In genomic region chr6:14016930-14017625, GRCh38 we compare ENCODE assay signal across 34 cellular contexts.
DNase-seq lines count a peak whose midpoint lies in the region; ATAC-seq and TF ChIP-seq lines count a peak whose summit lies in the region.
"Had no signal": no experiment of that assay in that cellular context is flagged by ENCODE, and none has a peak within 500 bp of the region (broad histone marks: within the 10 kb centered on the region; RNA-seq: fewer than 3 reads in every experiment).

No MANE protein-coding gene starts in this region.

- ATAC-seq in IMR-90 (ENCODE audit: low read depth) (peak; percentile 87), left lung (peak; percentile 50), HG02798 (IDR thresholded peaks at IDR 0.05; ENCODE audit: poor library complexity, unreplicated experiment) (no peak)
- ATAC-seq: GM12878; left lobe of liver; right cardiac atrium; stimulated activated effector memory CD8-positive, alpha-beta T cell treated with anti-CD3 and anti-CD28 coated beads, Interleukin-12 subunit alpha, Interleukin-12 subunit beta, amount 100 ng/mL, for 72 hours had no signal

- no peak overlapping the region for H2AFZ ChIP-seq in IMR-90 (replicated peaks; ENCODE audit: low read length, poor library complexity)
- no peak overlapping the region for H2AFZ ChIP-seq in MM.1S (ENCODE audit: low read length)
- no peak overlapping the region for H2AFZ ChIP-seq in osteoblast (ENCODE audit: low read length)
- H2AFZ ChIP-seq: PC-9 had no signal

- H3K79me2 ChIP-seq in MM.1S (ENCODE audit: low read length) (no peaks in the 10 kb centered on the region), osteoblast (ENCODE audit: insufficient read depth, low read length) (no peaks in the 10 kb centered on the region)

- CTCF ChIA-PET in IMR-90 (lab: Yijun Ruan, JAX): interaction anchor here (0.5 to 0.7 kb wide), 2 partner anchors 16 to 50 kb away, joined by 3 read pairs; no protein-coding TSS in a partner anchor

- DNase-seq in IMR-90 (peak; percentile 70), epithelial cell of esophagus (ENCODE audit: low read depth) (peak; percentile 32), left lung (no peak), skeletal muscle cell (ENCODE audit: low read depth) (peak; percentile 17), COLO668 (lab: John Stamatoyannopoulos, UW; ENCODE audit: unreplicated experiment) (no peak), MM.1S (no peak), osteoblast (ENCODE audit: insufficient read length, low spot score, missing footprints) (no peak)
- DNase-seq: activated CD4-positive, alpha-beta T cell treated with anti-CD3 and anti-CD28 coated beads, Interleukin-2, amount 10 ng/mL, durations not matched to agents 24 days and 14 days; activated gamma-delta T cell treated with Interleukin-2 at 50 U/mL for 16 hours; activated T-cell treated with anti-CD3 and anti-CD28 coated beads, Interleukin-2, amount 50 U/mL, for 24 hours; Caco-2; cerebellar nuclear complex; DND-41; H7; immature natural killer cell; naive B cell; NCI-H1105; NCI-H1930; NCI-H524 treated with DMSO at 0.1 percent for 48 hours; NK-92 treated with Interleukin-12 subunit alpha and Interleukin-12 subunit beta, amount 100 ng/mL, for 24 hours; ovary; PC-9; right cardiac atrium; SHP77; stimulated activated CD4-positive, alpha-beta T cell treated with anti-CD3 and anti-CD28 coated beads, Interleukin-4, amount 100 ng/mL, for 24 hours; T1000; trophoblast cell; WERI-Rb-1 had no signal

- no peak overlapping the region for H3K23ac ChIP-seq in IMR-90 (ENCODE audit: low read depth, low read length)

- in situ Hi-C loops in IMR-90 (cut with MboI; ENCODE audit: low sequenced_read_pairs): no loop called here

- H3K14ac ChIP-seq in IMR-90 (replicated peaks; ENCODE audit: low read depth, low read length): peak overlapping the region; percentile 42

- H4K20me1 ChIP-seq in IMR-90 (ENCODE audit: insufficient read depth, low read length) (no peaks in the 10 kb centered on the region), MM.1S (ENCODE audit: insufficient read depth, low read length) (no peaks in the 10 kb centered on the region), osteoblast (ENCODE audit: insufficient read depth, low read length) (no peaks in the 10 kb centered on the region)
- H4K20me1 ChIP-seq: BLaER1 had no signal

- BruUV-seq in IMR-90 (replicated peaks; lab: Mats Ljungman, UMichigan): no TSS peak

- H3K9me1 ChIP-seq in IMR-90 (ENCODE audit: insufficient read depth, low read length): no peaks in the 10 kb centered on the region

- peaks cover 8% of the 10 kb centered on the region for H3K9me3 ChIP-seq in IMR-90 (ENCODE audit: control insufficient read depth, insufficient read depth, low read length)
- H3K9me3 ChIP-seq in left lung: no peaks in the 10 kb centered on the region
- no peaks in the 10 kb centered on the region for H3K9me3 ChIP-seq in MM.1S (replicated peaks; ENCODE audit: insufficient read depth, low read length)
- no peaks in the 10 kb centered on the region for H3K9me3 ChIP-seq in osteoblast (ENCODE audit: low read depth, low read length)

- H2AK5ac ChIP-seq in IMR-90 (ENCODE audit: low read depth, low read length): no peak overlapping the region

- H2BK15ac ChIP-seq in IMR-90 (ENCODE audit: low read depth, low read length): no peak overlapping the region

- no peak overlapping the region for H4K91ac ChIP-seq in IMR-90 (ENCODE audit: insufficient read depth, low read depth, low read length)

- no peaks in the 10 kb centered on the region for H3K36me3 ChIP-seq in IMR-90 (ENCODE audit: control insufficient read depth, insufficient read depth, low read length)
- no peaks in the 10 kb centered on the region for H3K36me3 ChIP-seq in left lung
- H3K36me3 ChIP-seq in MM.1S (replicated peaks; ENCODE audit: insufficient read depth, low read length): no peaks in the 10 kb centered on the region
- no peaks in the 10 kb centered on the region for H3K36me3 ChIP-seq in osteoblast (ENCODE audit: insufficient read depth, low read length)
- H3K36me3 ChIP-seq: BLaER1, ovary, WERI-Rb-1 had no signal

- no peak overlapping the region for H3K56ac ChIP-seq in IMR-90 (ENCODE audit: extremely low read depth, insufficient read depth, low read length)

- H3F3A ChIP-seq in MM.1S (ENCODE audit: insufficient read depth, low read length): no peaks in the 10 kb centered on the region

- peak overlapping the region; percentile 19 for H3K4me2 ChIP-seq in IMR-90 (ENCODE audit: low read depth, low read length)
- no peak overlapping the region for H3K4me2 ChIP-seq in MM.1S (ENCODE audit: low read depth, low read length)
- no peak overlapping the region for H3K4me2 ChIP-seq in osteoblast (ENCODE audit: insufficient read depth, low read length)
- H3K4me2 ChIP-seq: BLaER1, PC-9 had no signal

- TF ChIP-seq RAD21 in IMR-90 (IDR thresholded peaks at IDR 0.05; ENCODE audit: low read length): no peak

- dilution Hi-C loops in IMR-90 (cut with HindIII; ENCODE audit: low sequenced_read_pairs, unreplicated experiment): no loop called here

- TF ChIP-seq POLR2A in IMR-90 (IDR thresholded peaks at IDR 0.05; ENCODE audit: low read depth, low read length): no peak

- H4K5ac ChIP-seq in IMR-90 (ENCODE audit: low read depth, low read length): no peak overlapping the region

- POLR2A ChIA-PET in IMR-90 (lab: Charles Lee; ENCODE audit: unreplicated experiment): no interaction called here

- H3K4me1 ChIP-seq in IMR-90 (ENCODE audit: control insufficient read depth, insufficient read depth, low read length) (peaks cover 2% of the 10 kb centered on the region; the same call in 1 of the 2 replicates), left lung (no peaks in the 10 kb centered on the region), MM.1S (ENCODE audit: low read length) (no peaks in the 10 kb centered on the region), osteoblast (ENCODE audit: insufficient read depth, low read length) (no peaks in the 10 kb centered on the region)
- H3K4me1 ChIP-seq: Caco-2 had no signal

- H3K18ac ChIP-seq in IMR-90 (ENCODE audit: low read depth, low read length): 0 out of 2 replicates have a peak overlapping the region, but pooled peaks have one; percentile 22

- WGBS in IMR-90 (ENCODE audit: extremely low coverage in 2 of 2, insufficient read length in 1 of 2), 2 experiments: no CpG with 5 or more reads among the region's 5 CpGs

- H3K27ac ChIP-seq in IMR-90 (ENCODE audit: insufficient read depth, low read length): no peak overlapping the region; the same call in 1 of the 2 replicates
- no peak overlapping the region for H3K27ac ChIP-seq in left lung
- H3K27ac ChIP-seq in MM.1S (ENCODE audit: low read length): no peak overlapping the region
- H3K27ac ChIP-seq in osteoblast (ENCODE audit: low read depth, low read length): no peak overlapping the region
- H3K27ac ChIP-seq: BLaER1, epithelial cell of prostate, ovary, PC-9, WERI-Rb-1 had no signal

- no peak overlapping the region for H2AK9ac ChIP-seq in IMR-90 (replicated peaks; ENCODE audit: low read depth, low read length, poor library complexity)

- peak overlapping the region; percentile 1; the same call in 1 of the 2 replicates for H2BK20ac ChIP-seq in IMR-90 (ENCODE audit: low read depth, low read length)

- no peak for TF ChIP-seq CTCF in IMR-90 (conservative IDR thresholded peaks at IDR 0.05; ENCODE audit: low read depth, low read length)
- TF ChIP-seq CTCF in epithelial cell of esophagus (IDR thresholded peaks at IDR 0.05; ENCODE audit: insufficient read depth, low read depth, low read length, missing control alignments): no peak
- no peak for TF ChIP-seq CTCF in left lung (IDR thresholded peaks at IDR 0.05)
- no peak for TF ChIP-seq CTCF in MM.1S (IDR thresholded peaks at IDR 0.05; ENCODE audit: low read length)
- TF ChIP-seq CTCF in osteoblast (IDR thresholded peaks at IDR 0.05; ENCODE audit: extremely low read depth, low read depth, low read length): no peak

- H4K8ac ChIP-seq in IMR-90 (ENCODE audit: low read depth in 2 of 2, low read length in 2 of 2): no peak overlapping the region

- H3K27me3 ChIP-seq in IMR-90 (ENCODE audit: control insufficient read depth, insufficient read depth, low read length): peaks cover 4% of the 10 kb centered on the region; the same call in 1 of the 2 replicates
- H3K27me3 ChIP-seq in left lung: no peaks in the 10 kb centered on the region
- H3K27me3 ChIP-seq in MM.1S (replicated peaks; ENCODE audit: insufficient read depth, low read length): no peaks in the 10 kb centered on the region
- H3K27me3 ChIP-seq in osteoblast (ENCODE audit: insufficient read depth, low read length): no peaks in the 10 kb centered on the region
- H3K27me3 ChIP-seq: BLaER1, ovary had no signal

- H3K4ac ChIP-seq in IMR-90 (ENCODE audit: low read depth, low read length): no peak overlapping the region

- intact Hi-C loops in IMR-90 (cut with micrococcal nuclease) (no loop called here), left lung (cut with DNase I) (no loop called here)

- H3K9ac ChIP-seq in IMR-90 (ENCODE audit: low read depth, low read length): no peak overlapping the region
- H3K9ac ChIP-seq in MM.1S (ENCODE audit: low read length): no peak overlapping the region
- H3K9ac ChIP-seq: BLaER1 had no signal

- peak overlapping the region; percentile 27 for H2BK5ac ChIP-seq in IMR-90 (ENCODE audit: low read depth, low read length, poor library complexity, severe bottlenecking)

- no peaks in the 10 kb centered on the region for H3K79me1 ChIP-seq in IMR-90 (ENCODE audit: low read depth in 1 of 2, low read length in 2 of 2)

- H2BK120ac ChIP-seq in IMR-90 (ENCODE audit: low read depth, low read length): no peak overlapping the region

- H3K4me3 ChIP-seq in IMR-90 (ENCODE audit: insufficient read depth, low read depth, low read length) (no peak overlapping the region), epithelial cell of esophagus (ENCODE audit: low read length) (no peak overlapping the region), left lung (no peak overlapping the region), skeletal muscle cell (ENCODE audit: low read depth, low read length) (no peak overlapping the region), MM.1S (ENCODE audit: low read length) (no peak overlapping the region), osteoblast (ENCODE audit: insufficient read depth, low read length) (no peak overlapping the region)
- H3K4me3 ChIP-seq: BLaER1, GM12878, ovary, PC-9 had no signal

- H3K9me2 ChIP-seq in MM.1S (replicated peaks; ENCODE audit: insufficient read depth, low read length): no peaks in the 10 kb centered on the region

TF ChIP-seq in IMR-90, 13 proteins besides CTCF, POLR2A, EP300 and RAD21:
- TF ChIP-seq CEBPB (IDR thresholded peaks at IDR 0.05; ENCODE audit: low read depth, low read length) (peak; percentile 80), RCOR1 (IDR thresholded peaks at IDR 0.05; ENCODE audit: insufficient replicate concordance, low read length) (no peak), MXI1 (IDR thresholded peaks at IDR 0.05; ENCODE audit: borderline replicate concordance, low read depth, low read length) (no peak), RFX5 (IDR thresholded peaks at IDR 0.05; ENCODE audit: low read depth, low read length) (no peak), NFE2L2 (IDR thresholded peaks at IDR 0.05; ENCODE audit: low read depth, low read length) (no peak)

Comparison
In these comparisons a context has a peak if more than half of its experiments do, and no peak if none do; other contexts are left out.
1. DNase-seq: peak in IMR-90 (single experiment), epithelial cell of esophagus (single experiment) and skeletal muscle cell (single experiment); none in left lung (0 of 2), COLO668 (single experiment), MM.1S (single experiment) and osteoblast (single experiment).